ENCODE assay signal across 8 cellular contexts in genomic region chr16:23148513-23149266, GRCh38. TPM values are rescaled to one million over a fixed set of nuclear protein-coding genes. Genes with fewer than 3 reads are reported as not detected.
DNase-seq lines count a peak whose midpoint lies in the region; ATAC-seq and TF ChIP-seq lines count a peak whose summit lies in the region.

No MANE protein-coding gene starts in this region.

- peaks cover 41% of the 10 kb centered on the region for H3K4me1 ChIP-seq in lower lobe of right lung

- H3K9me3 Mint-ChIP-seq in HFFc6, result no peaks in the 10 kb centered on the region

- in situ Hi-C loops in GM13977 (cut with MboI; ENCODE audit: low pct_unique_long_range_greater_than_20kb, low sequenced_read_pairs, unreplicated experiment), result no loop called here

- H3K4me3 ChIP-seq in dorsolateral prefrontal cortex (peak overlapping the region; percentile 56 to 95 (median 81)), lower lobe of right lung (peak overlapping the region; percentile 86)

- H3K27ac Mint-ChIP-seq in HFFc6, result peak overlapping the region; percentile 62

- H3K4me3 Mint-ChIP-seq in HFFc6, result peak overlapping the region; percentile 92

- peak; percentile 67 to 75 for ATAC-seq in lower lobe of right lung

- peaks cover 2% of the 10 kb centered on the region for H3K27me3 Mint-ChIP-seq in HFFc6 (ENCODE audit: insufficient read depth)

- TF ChIP-seq CTCF in GM13977 (IDR thresholded peaks at IDR 0.05; ENCODE audit: extremely low read depth, insufficient read depth, missing control alignments), result no peak
- no peak for TF ChIP-seq CTCF in HFFc6 (IDR thresholded peaks at IDR 0.05)
- no peak for TF ChIP-seq CTCF in dorsolateral prefrontal cortex (IDR thresholded peaks at IDR 0.05 in 54 of 56, conservative IDR thresholded peaks at IDR 0.05 in 2 of 56; ENCODE audit: low read depth in 1 of 56, partially characterized antibody in 56 of 56)
- TF ChIP-seq CTCF in lower lobe of right lung (IDR thresholded peaks at IDR 0.05), result no peak

- DNase-seq in GM13977 (ENCODE audit: low spot score), result peak; percentile 72
- DNase-seq in HFFc6, result peak; percentile 20
- DNase-seq in NCI-H1092 (lab: John Stamatoyannopoulos, UW), result peak; percentile 12
- DNase-seq in activated CD4-positive, alpha-beta T cell treated with anti-CD3 and anti-CD28 coated beads, Interleukin-2, amount 50 U/mL, for 1 hour, result peak; percentile 49
- DNase-seq in dorsolateral prefrontal cortex, result peak; percentile 39 to 76 (median 54)
- DNase-seq in lower lobe of right lung, result peak; percentile 85
- DNase-seq in stimulated activated CD4-positive, alpha-beta T cell treated with anti-CD3 and anti-CD28 coated beads, TNF-alpha, amount 100 ng/mL, for 4 hours (ENCODE audit: low read depth in 3 of 3), result peak; percentile 24 to 50 (median 41)
- DNase-seq in NK-92 (lab: John Stamatoyannopoulos, UW; ENCODE audit: unreplicated experiment), result no peak

- intact Hi-C loops in dorsolateral prefrontal cortex (cut with DNase I) (loop anchor here in 1 of 2 donors (5.0 kb wide), 1 partner anchor 86 kb away; no protein-coding TSS in a partner anchor), lower lobe of right lung (cut with DNase I) (no loop called here)

- no peaks in the 10 kb centered on the region for H3K9me3 ChIP-seq in lower lobe of right lung

- H3K36me3 ChIP-seq in lower lobe of right lung, result no peaks in the 10 kb centered on the region

- no peaks in the 10 kb centered on the region for H3K27me3 ChIP-seq in dorsolateral prefrontal cortex
- no peaks in the 10 kb centered on the region for H3K27me3 ChIP-seq in lower lobe of right lung (ENCODE audit: low read depth)

- H3K27ac ChIP-seq in dorsolateral prefrontal cortex, result peak overlapping the region in 55 of 59 donors; percentile 40 to 91 (median 78)
- peak overlapping the region; percentile 77 for H3K27ac ChIP-seq in lower lobe of right lung

- 0 out of 2 replicates have a peak, but pooled peaks cover 7% of the 10 kb centered on the region for H3K36me3 Mint-ChIP-seq in HFFc6 (ENCODE audit: low read depth)

- H3K4me1 Mint-ChIP-seq in HFFc6 (ENCODE audit: low read depth), result peaks cover 44% of the 10 kb centered on the region

RNA-seq across cellular contexts. Expression of gene USP31, which starts 0.6 kb away (rescaled TPM):
- total RNA-seq in HFFc6 (2021; fragmentation: NEBNext Ultra II Directional; extraction: Animal tissue kit (Norgen Biotek cat#: 25700)), result 1 to 10 TPM; 5.0 to 6.2 (median 5.8) TPM
- 10 to 100 TPM; 41.7 to 92.3 (median 58.4) TPM for total RNA-seq in dorsolateral prefrontal cortex
- 13.1 TPM for total RNA-seq in lower lobe of right lung

RNA-seq across cellular contexts. Expression of gene SCNN1G, which starts 33.9 kb away (rescaled TPM):
- total RNA-seq in HFFc6 (2021; fragmentation: NEBNext Ultra II Directional; extraction: Animal tissue kit (Norgen Biotek cat#: 25700)), result not detected
- total RNA-seq in dorsolateral prefrontal cortex (1 to 10 TPM in 2 of 120 experiments, under 1 TPM in 105, not detected in 13; 0.13 to 1.1 (median 0.31) TPM), lower lobe of right lung (7.6 TPM)
